ENCODE assay signal across 2 cellular contexts in the genomic region with DNA sequence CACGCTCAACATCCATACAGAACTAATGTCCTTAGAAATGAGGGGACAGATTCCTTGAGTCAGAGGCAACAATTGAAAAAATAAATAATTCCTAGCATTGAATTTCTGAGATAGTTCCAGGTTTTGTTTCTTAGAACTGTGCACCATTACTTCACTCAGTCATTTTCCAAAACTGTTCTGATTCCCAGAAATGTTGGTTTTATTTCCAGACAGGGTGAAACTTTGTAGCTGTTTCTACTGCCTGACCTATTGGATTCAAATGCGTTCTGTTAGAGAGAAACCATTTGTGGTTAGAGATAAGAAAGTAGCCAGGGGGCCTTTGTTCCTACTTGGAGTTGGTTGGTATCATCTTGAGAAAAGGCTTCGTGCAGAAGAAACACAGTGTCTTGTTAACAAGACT.
TF ChIP-seq lines count a peak whose summit lies in the region.

No MANE protein-coding gene starts in this region.

TF ChIP-seq in endothelial cell of umbilical vein, 7 proteins besides CTCF, POLR2A, EP300 and RAD21 (continued from another document):
- no peak for TF ChIP-seq EZH2 (IDR thresholded peaks at IDR 0.05; ENCODE audit: borderline replicate concordance, low read depth, low read length, severe bottlenecking)
- TF ChIP-seq MYC (IDR thresholded peaks at IDR 0.05; ENCODE audit: low read depth, low read length), result no peak
- TF ChIP-seq MAX (IDR thresholded peaks at IDR 0.05; ENCODE audit: insufficient read depth, insufficient read length), result no peak
- no peak for TF ChIP-seq FOS (IDR thresholded peaks at IDR 0.05; ENCODE audit: borderline replicate concordance, insufficient read depth, low read length)
- TF ChIP-seq POLR2AphosphoS5 (IDR thresholded peaks at IDR 0.05; ENCODE audit: insufficient read depth, low read depth, low read length), result no peak

TF ChIP-seq in GM12891, 5 proteins besides CTCF, POLR2A, EP300 and RAD21 (continued from another document):
- no peak for TF ChIP-seq SPI1 (IDR thresholded peaks at IDR 0.05; ENCODE audit: low read depth, low read length)
TF ChIP-seq in GM12891: peak in this region for 0.
